8 cellular contexts compared by ENCODE assay signal in genomic region chr6:95576621-95577316, GRCh38. TPM values are rescaled to one million over a fixed set of nuclear protein-coding genes. Genes with fewer than 3 reads are reported as not detected.
DNase-seq lines count a peak whose midpoint lies in the region; ATAC-seq lines count a peak whose summit lies in the region.

No MANE protein-coding gene starts in this region.

- peak overlapping the region; percentile 98 for H3K27ac Mint-ChIP-seq in stimulated activated effector memory CD8-positive, alpha-beta T cell treated with anti-CD3 and anti-CD28 coated beads, Interleukin-12 subunit alpha, Interleukin-12 subunit beta, amount 100 ng/mL, for 72 hours

- H3K9me3 Mint-ChIP-seq in stimulated activated effector memory CD8-positive, alpha-beta T cell treated with anti-CD3 and anti-CD28 coated beads, Interleukin-12 subunit alpha, Interleukin-12 subunit beta, amount 100 ng/mL, for 72 hours = no peaks in the 10 kb centered on the region

- H3K9ac ChIP-seq in iPS-20b (ENCODE audit: low read depth, low read length) = peak overlapping the region; percentile 90

- peaks cover 26% of the 10 kb centered on the region for H3K4me1 Mint-ChIP-seq in stimulated activated effector memory CD8-positive, alpha-beta T cell treated with anti-CD3 and anti-CD28 coated beads, Interleukin-12 subunit alpha, Interleukin-12 subunit beta, amount 100 ng/mL, for 72 hours

- no peaks in the 10 kb centered on the region; the same call in 1 of the 2 replicates for H3K36me3 ChIP-seq in MG63
- H3K36me3 ChIP-seq in iPS-20b (ENCODE audit: insufficient read depth, low read depth, low read length) = no peaks in the 10 kb centered on the region

- no peaks in the 10 kb centered on the region for H3K27me3 ChIP-seq in MG63
- no peaks in the 10 kb centered on the region for H3K27me3 ChIP-seq in iPS-20b (ENCODE audit: insufficient read depth, low read length)

- H3K4me3 ChIP-seq in MG63 (peak overlapping the region; percentile 80), iPS-20b (ENCODE audit: low read length) (peak overlapping the region; percentile 98)

- H3K27ac ChIP-seq in angular gyrus (ENCODE audit: low read depth, low read length) (peak overlapping the region; percentile 67), iPS-20b (ENCODE audit: low read length) (peak overlapping the region; percentile 16)

- peak; percentile 74 for DNase-seq in DMS79 treated with DMSO at 0.1 percent for 48 hours (lab: John Stamatoyannopoulos, UW)
- DNase-seq in DMS79 (lab: John Stamatoyannopoulos, UW) = no peak
- no peak for DNase-seq in MG63
- DNase-seq in stimulated activated effector memory CD8-positive, alpha-beta T cell treated with anti-CD3 and anti-CD28 coated beads, Interleukin-12 subunit alpha, Interleukin-12 subunit beta, amount 100 ng/mL, for 72 hours (ENCODE audit: low spot score in 2 of 2) = no peak
- no peak for DNase-seq in head of caudate nucleus

- intact Hi-C loops in head of caudate nucleus (cut with DNase I) = no loop called here

- no peaks in the 10 kb centered on the region for H3K36me3 Mint-ChIP-seq in stimulated activated effector memory CD8-positive, alpha-beta T cell treated with anti-CD3 and anti-CD28 coated beads, Interleukin-12 subunit alpha, Interleukin-12 subunit beta, amount 100 ng/mL, for 72 hours

- H3K9me3 ChIP-seq in MG63 (no peaks in the 10 kb centered on the region), iPS-20b (ENCODE audit: insufficient read depth, low read depth, low read length) (no peaks in the 10 kb centered on the region; the same call in 1 of the 2 replicates)

- ATAC-seq in GM21619 (IDR thresholded peaks at IDR 0.05; ENCODE audit: unreplicated experiment) = peak; percentile 17
- no peak for ATAC-seq in stimulated activated effector memory CD8-positive, alpha-beta T cell treated with anti-CD3 and anti-CD28 coated beads, Interleukin-12 subunit alpha, Interleukin-12 subunit beta, amount 100 ng/mL, for 72 hours

- peak overlapping the region; percentile 94 for H3K4me3 Mint-ChIP-seq in stimulated activated effector memory CD8-positive, alpha-beta T cell treated with anti-CD3 and anti-CD28 coated beads, Interleukin-12 subunit alpha, Interleukin-12 subunit beta, amount 100 ng/mL, for 72 hours

- peaks cover 3% of the 10 kb centered on the region; the same call in 1 of the 2 replicates for H3K4me1 ChIP-seq in iPS-20b (ENCODE audit: insufficient read depth, low read length)

RNA-seq across cellular contexts. Expression of gene MANEA, which starts 0.6 kb away (rescaled TPM):
- total RNA-seq in MG63 (2014; rRNA removed; shearing (Covaris generic); ENCODE audit: low replicate concordance) = 9.1 and 9.8 TPM in 2 replicates
